Comparison of ENCODE assay signal across 17 cellular contexts in the genomic region with DNA sequence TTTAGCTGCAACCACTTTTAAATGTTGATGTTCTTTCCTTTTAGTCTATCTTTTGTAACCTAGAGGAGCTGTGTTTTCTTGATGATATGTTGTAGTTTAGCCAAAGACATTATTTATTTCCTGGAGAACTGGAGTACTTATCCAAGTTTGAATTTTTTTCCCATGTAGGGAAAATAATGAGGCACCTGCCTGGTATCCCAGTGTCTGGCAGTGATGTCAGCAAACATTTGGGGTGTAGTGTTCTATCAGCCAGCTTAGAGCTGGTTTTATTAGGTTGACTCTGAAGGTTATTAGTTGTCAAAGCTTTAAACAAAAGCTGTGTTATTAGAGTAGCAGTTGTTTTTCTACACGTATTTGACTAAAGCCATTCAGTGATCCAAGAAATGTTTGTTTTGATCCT. TPM values are rescaled to one million over a fixed set of nuclear protein-coding genes. Genes with fewer than 3 reads are reported as not detected.
DNase-seq lines count a peak whose midpoint lies in the region; TF ChIP-seq lines count a peak whose summit lies in the region.
"Had no signal": no experiment of that assay in that cellular context is flagged by ENCODE, and none has a peak within 500 bp of the region (broad histone marks: within the 10 kb centered on the region; RNA-seq: fewer than 3 reads in every experiment).

No MANE protein-coding gene starts in this region.

- H3F3A ChIP-seq in MM.1S (ENCODE audit: insufficient read depth, low read length), result 0 out of 2 replicates have a peak, but pooled peaks cover 6% of the 10 kb centered on the region

- DNase-seq in EH (ENCODE audit: low read depth), result peak; percentile 60
- DNase-seq in M059J (ENCODE audit: low read depth), result peak; percentile 19
- DNase-seq in colonic mucosa, result no peak
- no peak for DNase-seq in MM.1S
- DNase-seq in NCI-H446 treated with DMSO at 0.1 percent for 48 hours (lab: John Stamatoyannopoulos, UW), result no peak
- DNase-seq in ureter (ENCODE audit: low spot score), result no peak
- DNase-seq in activated CD4-positive, CD25-positive, alpha-beta regulatory T cell (lab: John Stamatoyannopoulos, UW), result no peak
- DNase-seq: activated gamma-delta T cell; DMS53; effector CD8-positive, alpha-beta T cell; left ventricle myocardium superior; naive thymus-derived CD4-positive, alpha-beta T cell; NCI-H2029; NCI-H510A treated with DMSO at 0.1 percent for 48 hours; testis had no signal

- H3K9me3 ChIP-seq in colonic mucosa (no peaks in the 10 kb centered on the region), MM.1S (replicated peaks; ENCODE audit: insufficient read depth, low read length) (no peaks in the 10 kb centered on the region)
- H3K9me3 ChIP-seq: testis had no signal

- no peak overlapping the region for H3K9ac ChIP-seq in colonic mucosa (ENCODE audit: low read depth in 2 of 2, low read length in 2 of 2)
- no peak overlapping the region for H3K9ac ChIP-seq in rectal smooth muscle tissue (ENCODE audit: low read length)
- no peak overlapping the region for H3K9ac ChIP-seq in MM.1S (ENCODE audit: low read length)

- no peaks in the 10 kb centered on the region for H3K9me2 ChIP-seq in MM.1S (replicated peaks; ENCODE audit: insufficient read depth, low read length)

- peak overlapping the region; percentile 36 for H3K27ac ChIP-seq in colonic mucosa
- peak overlapping the region; percentile 98 for H3K27ac ChIP-seq in rectal smooth muscle tissue (ENCODE audit: low read depth, low read length)
- no peak overlapping the region for H3K27ac ChIP-seq in MM.1S (ENCODE audit: low read length)

- H3K36me3 ChIP-seq in colonic mucosa, result no peaks in the 10 kb centered on the region
- no peaks in the 10 kb centered on the region for H3K36me3 ChIP-seq in rectal smooth muscle tissue (ENCODE audit: control insufficient read depth, insufficient read depth, low read length)
- peaks cover 28% of the 10 kb centered on the region for H3K36me3 ChIP-seq in MM.1S (replicated peaks; ENCODE audit: insufficient read depth, low read length)

- H3K4me1 ChIP-seq in colonic mucosa (no peaks in the 10 kb centered on the region), rectal smooth muscle tissue (ENCODE audit: control insufficient read depth, insufficient read depth, low read length) (peaks cover 54% of the 10 kb centered on the region), MM.1S (ENCODE audit: low read length) (peaks cover 14% of the 10 kb centered on the region)

- H3K4me3 ChIP-seq in colonic mucosa (no peak overlapping the region), rectal smooth muscle tissue (ENCODE audit: low read length) (no peak overlapping the region), MM.1S (ENCODE audit: low read length) (no peak overlapping the region)
- H3K4me3 ChIP-seq: testis had no signal

- H4K20me1 ChIP-seq in MM.1S (ENCODE audit: insufficient read depth, low read length), result peaks cover 20% of the 10 kb centered on the region; the same call in 1 of the 2 replicates

- H3K27me3 ChIP-seq in colonic mucosa (no peaks in the 10 kb centered on the region), rectal smooth muscle tissue (ENCODE audit: control insufficient read depth, insufficient read depth, low read length) (no peaks in the 10 kb centered on the region), MM.1S (replicated peaks; ENCODE audit: insufficient read depth, low read length) (no peaks in the 10 kb centered on the region)
- H3K27me3 ChIP-seq: testis had no signal

- intact Hi-C loops in colonic mucosa (cut with DNase I), result no loop called here

- TF ChIP-seq CTCF in colonic mucosa (IDR thresholded peaks at IDR 0.05), result no peak
- TF ChIP-seq CTCF in MM.1S (IDR thresholded peaks at IDR 0.05; ENCODE audit: low read length), result no peak

- H3K79me2 ChIP-seq in MM.1S (ENCODE audit: low read length), result peaks cover 76% of the 10 kb centered on the region

- no peak overlapping the region for H3K4me2 ChIP-seq in MM.1S (ENCODE audit: low read depth, low read length)

- H2AFZ ChIP-seq in MM.1S (ENCODE audit: low read length), result no peak overlapping the region

RNA-seq across cellular contexts. Expression of a gene that starts 3.2 kb away (rescaled TPM):
- 51.6 and 76.0 TPM in 2 replicates for total RNA-seq in M059J (2014; rRNA removed; shearing (Covaris generic))
- 10 to 100 TPM; 14.1 to 25.5 TPM for total RNA-seq in colonic mucosa
- total RNA-seq in ureter, result 51.0 TPM

RNA-seq across cellular contexts. Expression of a gene that starts 38.8 kb away (rescaled TPM):
- 0.15 TPM in 1 of 2 replicates, not detected in the other for total RNA-seq in M059J (2014; rRNA removed; shearing (Covaris generic))
- total RNA-seq in colonic mucosa (under 1 TPM; 0.27 to 0.30 TPM), ureter (0.68 TPM)
- total RNA-seq: H4 had no signal

Comparison
In these comparisons a context has a peak if more than half of its experiments do, and no peak if none do; other contexts are left out.
1. DNase-seq: peak in EH (single experiment) and M059J (single experiment); none in colonic mucosa (single experiment), MM.1S (single experiment), NCI-H446 treated with DMSO at 0.1 percent for 48 hours (single experiment), ureter (single experiment) and activated CD4-positive, CD25-positive, alpha-beta regulatory T cell (0 of 4).